In the genomic region with DNA sequence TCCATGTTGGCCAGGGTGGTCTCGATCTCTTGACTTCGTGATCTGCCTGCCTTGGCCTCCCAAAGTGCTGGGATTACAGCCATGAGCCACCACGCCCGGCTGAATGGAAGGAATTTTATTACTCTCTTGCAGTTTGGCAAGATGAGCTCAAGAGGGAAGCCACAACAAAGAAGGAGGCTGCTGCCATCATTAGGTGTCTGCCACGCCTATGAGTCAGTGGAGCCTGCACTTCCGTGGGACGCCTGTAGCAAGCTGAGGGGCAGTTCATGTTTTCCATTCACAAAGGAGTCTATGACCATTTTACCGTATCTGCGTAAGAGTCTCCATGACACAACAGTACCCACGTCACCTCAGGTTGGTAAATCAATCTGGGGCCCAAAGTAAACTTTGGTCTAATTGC, we compare ENCODE assay signal across 8 cellular contexts. TPM values are rescaled to one million over a fixed set of nuclear protein-coding genes. Genes with fewer than 3 reads are reported as not detected.
A peak's percentile ranks its signal among the peaks of the same experiment; 100 is the strongest.
DNase-seq lines count a peak whose midpoint lies in the region; ATAC-seq and TF ChIP-seq lines count a peak whose summit lies in the region.

No MANE protein-coding gene starts in this region.

- H3K27ac Mint-ChIP-seq in natural killer cell treated with Interleukin-12 subunit alpha and Interleukin-12 subunit beta and Interleukin-15 and Interleukin-18, amount 100 ng/mL, for 72 hours = peak overlapping the region; percentile 35 to 53

- intact Hi-C loops in testis (cut with DNase I; ENCODE audit: low total_unique reads) = no loop called here

- H3K4me3 ChIP-seq in testis = no peak overlapping the region

- peak overlapping the region; percentile 30 for H3K4me3 Mint-ChIP-seq in natural killer cell treated with Interleukin-12 subunit alpha and Interleukin-12 subunit beta and Interleukin-15 and Interleukin-18, amount 100 ng/mL, for 72 hours

- DNase-seq in AG09319 (ENCODE audit: extremely low read depth, low read depth) (peak; percentile 19), NOMO-1 treated with DMSO at 0.1 percent for 48 hours (lab: John Stamatoyannopoulos, UW; ENCODE audit: unreplicated experiment) (peak; percentile 85), NCI-H1105 treated with DMSO at 0.1 percent for 48 hours (lab: John Stamatoyannopoulos, UW) (no peak), NCI-H187 (lab: John Stamatoyannopoulos, UW) (no peak), testis (no peak), hippocampal formation (lab: John Stamatoyannopoulos, UW) (no peak)
- DNase-seq in activated T-cell treated with anti-CD3 and anti-CD28 coated beads, Interleukin-2, amount 50 U/mL, for 48 hours = peak; percentile 83 to 84
- no peak for DNase-seq in natural killer cell treated with Interleukin-12 subunit alpha and Interleukin-12 subunit beta and Interleukin-15 and Interleukin-18, amount 100 ng/mL, for 72 hours (ENCODE audit: low spot score)

- H3K9me3 Mint-ChIP-seq in natural killer cell treated with Interleukin-12 subunit alpha and Interleukin-12 subunit beta and Interleukin-15 and Interleukin-18, amount 100 ng/mL, for 72 hours = peaks cover 2% of the 10 kb centered on the region

- WGBS in testis, 2 donors = 87% methylated on average over 8 to 10 of the region's 10 CpGs

- H3K36me3 Mint-ChIP-seq in natural killer cell treated with Interleukin-12 subunit alpha and Interleukin-12 subunit beta and Interleukin-15 and Interleukin-18, amount 100 ng/mL, for 72 hours = no peaks in the 10 kb centered on the region

- H3K27ac ChIP-seq in testis = no peak overlapping the region

- H3K27me3 Mint-ChIP-seq in natural killer cell treated with Interleukin-12 subunit alpha and Interleukin-12 subunit beta and Interleukin-15 and Interleukin-18, amount 100 ng/mL, for 72 hours = no peaks in the 10 kb centered on the region

- H3K27me3 ChIP-seq in testis = no peaks in the 10 kb centered on the region

- H3K4me1 ChIP-seq in testis = no peaks in the 10 kb centered on the region

- peak in 1 of 2 donors; percentile 83 for ATAC-seq in natural killer cell treated with Interleukin-12 subunit alpha and Interleukin-12 subunit beta and Interleukin-15 and Interleukin-18, amount 100 ng/mL, for 72 hours

- H3K9me3 ChIP-seq in testis = no peaks in the 10 kb centered on the region

- no peak for TF ChIP-seq POLR2A in testis (IDR thresholded peaks at IDR 0.05)

- TF ChIP-seq CTCF in AG09319 (IDR thresholded peaks at IDR 0.05; ENCODE audit: low read depth, low read length) (no peak), testis (IDR thresholded peaks at IDR 0.05) (no peak)

- H3K4me1 Mint-ChIP-seq in natural killer cell treated with Interleukin-12 subunit alpha and Interleukin-12 subunit beta and Interleukin-15 and Interleukin-18, amount 100 ng/mL, for 72 hours (ENCODE audit: low read depth in 2 of 2) = peaks cover 18 to 46% of the 10 kb centered on the region in 2 donors

- H3K36me3 ChIP-seq in testis (ENCODE audit: low read depth, missing control alignments) = no peaks in the 10 kb centered on the region

RNA-seq across cellular contexts. Expression of gene CHRNA9, which starts 51.2 kb away (rescaled TPM):
- total RNA-seq in natural killer cell treated with Interleukin-12 subunit alpha and Interleukin-12 subunit beta and Interleukin-15 and Interleukin-18, amount 100 ng/mL, for 72 hours = not detected
- total RNA-seq in testis = under 1 TPM; 0.16 to 0.50 TPM
- polyA plus RNA-seq in testis (ENCODE audit: insufficient read depth, low read depth, low replicate concordance) = 0.13 TPM

Comparison
In these comparisons a context has a peak if more than half of its experiments do, and no peak if none do; other contexts are left out.
1. DNase-seq: peak in AG09319 (single experiment), NOMO-1 treated with DMSO at 0.1 percent for 48 hours (single experiment) and activated T-cell treated with anti-CD3 and anti-CD28 coated beads, Interleukin-2, amount 50 U/mL, for 48 hours (2 of 2); none in natural killer cell treated with Interleukin-12 subunit alpha and Interleukin-12 subunit beta and Interleukin-15 and Interleukin-18, amount 100 ng/mL, for 72 hours (single experiment), NCI-H1105 treated with DMSO at 0.1 percent for 48 hours (single experiment), NCI-H187 (0 of 2), testis (single experiment) and hippocampal formation (0 of 2).